In the genomic region with DNA sequence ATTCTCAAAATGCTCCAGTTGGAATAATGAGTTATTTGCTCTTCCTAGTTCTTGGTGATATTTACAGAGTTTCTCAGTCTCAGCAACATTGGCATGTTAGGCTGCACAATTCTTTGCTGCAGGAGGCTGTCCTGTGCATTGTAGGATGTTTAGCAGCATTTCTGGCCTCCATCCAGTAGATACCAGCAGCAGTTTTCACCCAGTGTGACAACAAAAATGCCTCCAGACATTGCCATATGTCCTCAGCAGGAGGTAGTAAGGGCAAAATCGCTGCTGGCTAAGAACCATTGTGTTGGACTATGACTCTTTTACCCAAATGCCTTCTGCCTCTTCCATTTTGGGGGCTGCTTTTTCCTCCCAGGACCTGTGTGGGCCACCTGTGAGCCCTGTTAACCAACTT, we compare ENCODE assay signal across 19 cellular contexts. TPM values are rescaled to one million over a fixed set of nuclear protein-coding genes. Genes with fewer than 3 reads are reported as not detected.
"Had no signal": no experiment of that assay in that cellular context is flagged by ENCODE, and none has a peak within 500 bp of the region (broad histone marks: within the 10 kb centered on the region; RNA-seq: fewer than 3 reads in every experiment).

No MANE protein-coding gene starts in this region.

- H3K36me3 Mint-ChIP-seq: mesothelial cell of epicardium, type B pancreatic cell, WTC11 had no signal

- H3K27me3 ChIP-seq: suprapubic skin had no signal

- H3K27ac Mint-ChIP-seq: activated CD4-positive, alpha-beta memory T cell treated with anti-CD3 and anti-CD28 coated beads, Interleukin-2, amount 10 ng/mL, durations not matched to agents 7 days and 5 days; activated naive CD4-positive, alpha-beta T cell treated with anti-CD3 and anti-CD28 coated beads for 36 hours; activated T-cell treated with anti-CD3 and anti-CD28 coated beads, Interleukin-2, amount 50 U/mL, for 24 hours; stimulated activated naive CD8-positive, alpha-beta T cell treated with anti-CD3 and anti-CD28 coated beads, Interleukin-15, Interleukin-2, amounts not matched to agents 100 ng/mL and 50 ng/mL, for 24 hours; type B pancreatic cell; WTC11 had no signal

- DNase-seq: activated CD4-positive, alpha-beta memory T cell treated with anti-CD3 and anti-CD28 coated beads, Interleukin-2, amount 10 ng/mL, durations not matched to agents 7 days and 5 days; activated CD4-positive, alpha-beta T cell treated with anti-CD3 and anti-CD28 coated beads for 4 hours; activated naive CD4-positive, alpha-beta T cell treated with anti-CD3 and anti-CD28 coated beads for 36 hours; activated T-cell treated with anti-CD3 and anti-CD28 coated beads, Interleukin-2, amount 50 U/mL, for 24 hours; foreskin melanocyte; glutamatergic neuron; hippocampal formation; islet precursor cell; psoas muscle; right cardiac atrium; SK-N-SH had no signal

- H3K4me3 Mint-ChIP-seq: activated CD4-positive, alpha-beta memory T cell treated with anti-CD3 and anti-CD28 coated beads, Interleukin-2, amount 10 ng/mL, durations not matched to agents 7 days and 5 days; activated naive CD4-positive, alpha-beta T cell treated with anti-CD3 and anti-CD28 coated beads for 36 hours; activated T-cell treated with anti-CD3 and anti-CD28 coated beads, Interleukin-2, amount 50 U/mL, for 24 hours; mesothelial cell of epicardium; stimulated activated naive CD8-positive, alpha-beta T cell treated with anti-CD3 and anti-CD28 coated beads, Interleukin-15, Interleukin-2, amounts not matched to agents 100 ng/mL and 50 ng/mL, for 24 hours; type B pancreatic cell; WTC11 had no signal

- H3K4me1 ChIP-seq: psoas muscle had no signal

- H3K27ac ChIP-seq: coronary artery, psoas muscle, suprapubic skin had no signal

- ATAC-seq: psoas muscle, right cardiac atrium had no signal

- H3K27me3 Mint-ChIP-seq: activated T-cell treated with anti-CD3 and anti-CD28 coated beads, Interleukin-2, amount 50 U/mL, for 24 hours; stimulated activated naive CD8-positive, alpha-beta T cell treated with anti-CD3 and anti-CD28 coated beads, Interleukin-15, Interleukin-2, amounts not matched to agents 100 ng/mL and 50 ng/mL, for 24 hours; type B pancreatic cell had no signal

- H3K9me3 Mint-ChIP-seq: activated CD4-positive, alpha-beta memory T cell treated with anti-CD3 and anti-CD28 coated beads, Interleukin-2, amount 10 ng/mL, durations not matched to agents 7 days and 5 days; activated naive CD4-positive, alpha-beta T cell treated with anti-CD3 and anti-CD28 coated beads for 36 hours; activated T-cell treated with anti-CD3 and anti-CD28 coated beads, Interleukin-2, amount 50 U/mL, for 24 hours; mesothelial cell of epicardium; stimulated activated naive CD8-positive, alpha-beta T cell treated with anti-CD3 and anti-CD28 coated beads, Interleukin-15, Interleukin-2, amounts not matched to agents 100 ng/mL and 50 ng/mL, for 24 hours; type B pancreatic cell; WTC11 had no signal

RNA-seq across cellular contexts. Expression of a gene that starts 50.4 kb away (rescaled TPM):
- total RNA-seq: skeletal muscle tissue had no signal
- polyA plus RNA-seq: neural cell had no signal
